20 cellular contexts compared by ENCODE assay signal in the genomic region with DNA sequence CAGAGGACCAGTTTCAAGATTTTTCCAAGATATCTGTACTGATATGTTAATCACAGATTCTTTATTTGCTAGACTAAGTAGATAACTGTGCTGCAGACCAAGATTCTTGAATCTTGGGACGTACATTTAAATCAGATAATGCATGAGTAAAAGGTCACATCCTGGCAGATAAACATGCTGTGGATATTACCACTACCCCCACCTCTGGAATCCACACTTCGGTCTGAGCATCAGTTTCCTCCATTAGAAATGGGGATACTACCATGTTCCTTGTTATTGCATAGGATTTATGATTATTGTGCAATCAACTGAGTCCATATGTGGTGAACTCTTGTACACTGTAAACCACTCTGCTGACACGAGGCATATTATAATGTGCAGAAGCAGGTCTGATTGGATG.
DNase-seq lines count a peak whose midpoint lies in the region; ATAC-seq, FAIRE-seq and TF ChIP-seq lines count a peak whose summit lies in the region.
"Had no signal": no experiment of that assay in that cellular context is flagged by ENCODE, and none has a peak within 500 bp of the region (broad histone marks: within the 10 kb centered on the region; RNA-seq: fewer than 3 reads in every experiment).

No MANE protein-coding gene starts in this region.

- H3K9me3 ChIP-seq in K562 (replicated peaks; ENCODE audit: control insufficient read depth, insufficient read depth, low read depth, low read length) (no peaks in the 10 kb centered on the region), thyroid gland (no peaks in the 10 kb centered on the region), Caco-2 (no peaks in the 10 kb centered on the region)
- H3K9me3 ChIP-seq: colonic mucosa had no signal

- H3K27ac Mint-ChIP-seq in Caco-2 (ENCODE audit: unreplicated experiment) = no peak overlapping the region
- H3K27ac Mint-ChIP-seq: activated CD8-positive, alpha-beta T cell treated with anti-CD3 and anti-CD28 coated beads for 36 hours; CD4-positive, alpha-beta T cell; effector memory CD8-positive, alpha-beta T cell; T-cell had no signal

- H3K4me3 Mint-ChIP-seq in Caco-2 (ENCODE audit: unreplicated experiment) = no peak overlapping the region
- H3K4me3 Mint-ChIP-seq: activated CD8-positive, alpha-beta T cell treated with anti-CD3 and anti-CD28 coated beads for 36 hours; brain; CD4-positive, alpha-beta T cell; effector memory CD8-positive, alpha-beta T cell; T-cell had no signal

- H3K79me2 ChIP-seq in K562 (ENCODE audit: control insufficient read depth, insufficient read depth, low read length) = no peaks in the 10 kb centered on the region

- H3K4me3 ChIP-seq in K562 (no peak overlapping the region), foreskin fibroblast (ENCODE audit: low read depth in 1 of 2, low read length in 2 of 2) (no peak overlapping the region), thyroid gland (replicated peaks in 1 of 3) (no peak overlapping the region), Caco-2 (ENCODE audit: low read depth, low read length) (no peak overlapping the region)
- H3K4me3 ChIP-seq: colonic mucosa had no signal

- no peak for TF ChIP-seq POLR2A in K562 (conservative IDR thresholded peaks at IDR 0.05)
- TF ChIP-seq POLR2A in thyroid gland (IDR thresholded peaks at IDR 0.05) = no peak

- H3K4me1 ChIP-seq in K562 (replicated peaks in 1 of 2; ENCODE audit: control insufficient read depth in 2 of 2, insufficient read depth in 2 of 2, low read length in 2 of 2) (no peaks in the 10 kb centered on the region), thyroid gland (peaks cover 26 to 48% of the 10 kb centered on the region in 2 donors), Caco-2 (no peaks in the 10 kb centered on the region)
- H3K4me1 ChIP-seq: colonic mucosa had no signal

- intact Hi-C loops in K562 (cut with micrococcal nuclease) (no loop called here), thyroid gland (cut with DNase I) (no loop called here), Caco-2 (cut with micrococcal nuclease; ENCODE audit: unreplicated experiment) (no loop called here)

- H3K27me3 ChIP-seq in K562 (ENCODE audit: control insufficient read depth in 2 of 2, insufficient read depth in 2 of 2, low read length in 2 of 2) (no peaks in the 10 kb centered on the region), thyroid gland (no peaks in the 10 kb centered on the region), Caco-2 (replicated peaks; ENCODE audit: control insufficient read depth, insufficient read depth, low read length) (no peaks in the 10 kb centered on the region; the same call in 1 of the 2 replicates)
- H3K27me3 ChIP-seq: colonic mucosa had no signal

- no peak for TF ChIP-seq RAD21 in K562 (CRISPR knock-in tag; conservative IDR thresholded peaks at IDR 0.05 in 1 of 2, IDR thresholded peaks at IDR 0.05 in 1 of 2)

- TF ChIP-seq CTCF in K562 (IDR thresholded peaks at IDR 0.05 in 2 of 3, conservative IDR thresholded peaks at IDR 0.05 in 1 of 3; ENCODE audit: insufficient read depth in 2 of 3, low read depth in 1 of 3, low read length in 3 of 3) = no peak
- TF ChIP-seq CTCF in foreskin fibroblast (IDR thresholded peaks at IDR 0.05; ENCODE audit: low read depth, low read length) = no peak
- TF ChIP-seq CTCF in thyroid gland (IDR thresholded peaks at IDR 0.05) = no peak
- no peak for TF ChIP-seq CTCF in Caco-2 (IDR thresholded peaks at IDR 0.05; ENCODE audit: insufficient read depth in 1 of 2, low read depth in 1 of 2, low read length in 1 of 2, severe bottlenecking in 1 of 2, unreplicated experiment in 1 of 2)

- CTCF ChIA-PET in K562 (lab: Yijun Ruan, JAX; ENCODE audit: low intra/inter-chr PET ratio) (no interaction called here), Caco-2 (lab: Charles Lee) (no interaction called here)

- H3K9ac ChIP-seq in K562 (ENCODE audit: insufficient read depth in 1 of 2, low read depth in 2 of 2, low read length in 2 of 2) = no peak overlapping the region

- POLR2A ChIA-PET in K562 (lab: Yijun Ruan, JAX) (no interaction called here), Caco-2 (lab: Charles Lee) (no interaction called here)

- no peak overlapping the region for H2AFZ ChIP-seq in K562 (ENCODE audit: low read depth, low read length)

- H3K36me3 Mint-ChIP-seq in Caco-2 (ENCODE audit: insufficient read depth, unreplicated experiment) = no peaks in the 10 kb centered on the region
- H3K36me3 Mint-ChIP-seq: T-cell had no signal

- no peaks in the 10 kb centered on the region for H3K9me1 ChIP-seq in K562 (ENCODE audit: control insufficient read depth, insufficient read depth, low read length)

- no peaks in the 10 kb centered on the region for H3K9me3 Mint-ChIP-seq in Caco-2 (ENCODE audit: unreplicated experiment)
- H3K9me3 Mint-ChIP-seq: activated CD8-positive, alpha-beta T cell treated with anti-CD3 and anti-CD28 coated beads for 36 hours; brain; CD4-positive, alpha-beta T cell; effector memory CD8-positive, alpha-beta T cell had no signal

- no peak for TF ChIP-seq EP300 in K562 (IDR thresholded peaks at IDR 0.05; ENCODE audit: low read length)

- ATAC-seq in K562 = no peak
- ATAC-seq: activated CD4-positive, CD25-positive, alpha-beta regulatory T cell treated with anti-CD3 and anti-CD28 coated beads, Interleukin-2, amount 50 U/mL, for 24 hours; activated CD8-positive, alpha-beta T cell treated with anti-CD3 and anti-CD28 coated beads for 36 hours; effector memory CD8-positive, alpha-beta T cell; T-cell had no signal

- H4K20me1 ChIP-seq in K562 (replicated peaks; ENCODE audit: control insufficient read depth, insufficient read depth, low read length) = 0 out of 2 replicates have a peak, but pooled peaks cover 1% of the 10 kb centered on the region

- H3K4me1 Mint-ChIP-seq in Caco-2 (ENCODE audit: low read depth, unreplicated experiment) = no peaks in the 10 kb centered on the region
- H3K4me1 Mint-ChIP-seq: T-cell had no signal

- peak; percentile 31 for DNase-seq in NOMO-1 treated with DMSO at 0.1 percent for 48 hours (lab: John Stamatoyannopoulos, UW; ENCODE audit: unreplicated experiment)
- DNase-seq in NOMO-1 treated with dmso at 0.1 percent for 144 hours (lab: John Stamatoyannopoulos, UW; ENCODE audit: unreplicated experiment) = no peak
- no peak for DNase-seq in K562 (ENCODE audit: extremely low read depth in 1 of 4, low spot score in 3 of 4)
- DNase-seq in foreskin fibroblast = peak; percentile 8 to 18
- DNase-seq in thyroid gland = no peak
- DNase-seq in DMS79 treated with DMSO at 0.1 percent for 48 hours (lab: John Stamatoyannopoulos, UW) = no peak
- DNase-seq in mucosa of gallbladder (ENCODE audit: low spot score) = no peak
- no peak for DNase-seq in Caco-2
- DNase-seq: 8988T; activated CD8-positive, alpha-beta T cell treated with anti-CD3 and anti-CD28 coated beads for 36 hours; activated gamma-delta T cell; CD4-positive, alpha-beta T cell; colonic mucosa; effector memory CD8-positive, alpha-beta T cell; NCI-H446; T-cell had no signal

- no peak overlapping the region for H3K27ac ChIP-seq in K562 (ENCODE audit: extremely low read depth, low read depth, low read length)
- H3K27ac ChIP-seq in thyroid gland = peak overlapping the region in 2 of 3 donors; percentile 68 to 93
- H3K27ac ChIP-seq: colonic mucosa had no signal

- no peak for FAIRE-seq in K562 (lab: Jason Lieb, UNC)
- FAIRE-seq: GM18507, H1 had no signal

- H3K27me3 Mint-ChIP-seq in Caco-2 (ENCODE audit: insufficient read depth, unreplicated experiment) = peaks cover 14% of the 10 kb centered on the region

- in situ Hi-C loops in K562 (cut with MboI) = no loop called here

- H3K36me3 ChIP-seq in K562 (ENCODE audit: control insufficient read depth, insufficient read depth, low read length) = no peaks in the 10 kb centered on the region
- no peaks in the 10 kb centered on the region for H3K36me3 ChIP-seq in thyroid gland
- H3K36me3 ChIP-seq in Caco-2 (ENCODE audit: control insufficient read depth, insufficient read depth, low read length) = no peaks in the 10 kb centered on the region
- H3K36me3 ChIP-seq: colonic mucosa had no signal

- H3K4me2 ChIP-seq in K562 (ENCODE audit: insufficient read depth, low read length) = no peak overlapping the region

- BruUV-seq in K562 (replicated peaks; lab: Mats Ljungman, UMichigan) (no TSS peak), Caco-2 (replicated peaks; lab: Mats Ljungman, UMichigan) (no TSS peak)

- 3% methylated on average over 3 of the region's 3 CpGs for WGBS in K562 (ENCODE audit: insufficient coverage, low coverage, missing lambda C conversion rate)
- WGBS in thyroid gland, 2 donors = 70 to 74% methylated on average over 3 of the region's 3 CpGs

TF ChIP-seq in K562, 482 proteins besides CTCF, POLR2A, EP300 and RAD21 (continues in another document):
- TF ChIP-seq, protein P1, sequence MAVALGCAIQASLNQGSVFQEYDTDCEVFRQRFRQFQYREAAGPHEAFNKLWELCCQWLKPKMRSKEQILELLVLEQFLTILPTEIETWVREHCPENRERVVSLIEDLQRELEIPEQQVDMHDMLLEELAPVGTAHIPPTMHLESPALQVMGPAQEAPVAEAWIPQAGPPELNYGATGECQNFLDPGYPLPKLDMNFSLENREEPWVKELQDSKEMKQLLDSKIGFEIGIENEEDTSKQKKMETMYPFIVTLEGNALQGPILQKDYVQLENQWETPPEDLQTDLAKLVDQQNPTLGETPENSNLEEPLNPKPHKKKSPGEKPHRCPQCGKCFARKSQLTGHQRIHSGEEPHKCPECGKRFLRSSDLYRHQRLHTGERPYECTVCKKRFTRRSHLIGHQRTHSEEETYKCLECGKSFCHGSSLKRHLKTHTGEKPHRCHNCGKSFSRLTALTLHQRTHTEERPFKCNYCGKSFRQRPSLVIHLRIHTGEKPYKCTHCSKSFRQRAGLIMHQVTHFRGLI (CRISPR knock-in tag; IDR thresholded peaks at IDR 0.05) = no peak
- TF ChIP-seq CEBPG (CRISPR knock-in tag; IDR thresholded peaks at IDR 0.05) (no peak), CEBPG (tag; conservative IDR thresholded peaks at IDR 0.05 in 1 of 2, IDR thresholded peaks at IDR 0.05 in 1 of 2) (peak; percentile 58 to 89), CEBPB (tag; IDR thresholded peaks at IDR 0.05) (peak; percentile 86), TOE1 (IDR thresholded peaks at IDR 0.05; ENCODE audit: borderline replicate concordance) (no peak), TOE1 (CRISPR knock-in tag; IDR thresholded peaks at IDR 0.05; ENCODE audit: borderline replicate concordance, low read depth) (no peak)
- TF ChIP-seq, protein P2, sequence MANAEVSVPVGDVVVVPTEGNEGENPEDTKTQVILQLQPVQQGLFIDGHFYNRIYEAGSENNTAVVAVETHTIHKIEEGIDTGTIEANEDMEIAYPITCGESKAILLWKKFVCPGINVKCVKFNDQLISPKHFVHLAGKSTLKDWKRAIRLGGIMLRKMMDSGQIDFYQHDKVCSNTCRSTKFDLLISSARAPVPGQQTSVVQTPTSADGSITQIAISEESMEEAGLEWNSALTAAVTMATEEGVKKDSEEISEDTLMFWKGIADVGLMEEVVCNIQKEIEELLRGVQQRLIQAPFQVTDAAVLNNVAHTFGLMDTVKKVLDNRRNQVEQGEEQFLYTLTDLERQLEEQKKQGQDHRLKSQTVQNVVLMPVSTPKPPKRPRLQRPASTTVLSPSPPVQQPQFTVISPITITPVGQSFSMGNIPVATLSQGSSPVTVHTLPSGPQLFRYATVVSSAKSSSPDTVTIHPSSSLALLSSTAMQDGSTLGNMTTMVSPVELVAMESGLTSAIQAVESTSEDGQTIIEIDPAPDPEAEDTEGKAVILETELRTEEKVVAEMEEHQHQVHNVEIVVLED (CRISPR knock-in tag; IDR thresholded peaks at IDR 0.05) = no peak

Comparison
In these comparisons a context has a peak if more than half of its experiments do, and no peak if none do; other contexts are left out.
1. DNase-seq: peak in NOMO-1 treated with DMSO at 0.1 percent for 48 hours (single experiment) and foreskin fibroblast (2 of 2); none in NOMO-1 treated with dmso at 0.1 percent for 144 hours (single experiment), K562 (0 of 4), thyroid gland (0 of 2), DMS79 treated with DMSO at 0.1 percent for 48 hours (single experiment), mucosa of gallbladder (single experiment) and Caco-2 (0 of 2).